ENCODE assay signal across 7 cellular contexts in genomic region chr7:139916717-139917395, GRCh38.
DNase-seq lines count a peak whose midpoint lies in the region; ATAC-seq and TF ChIP-seq lines count a peak whose summit lies in the region.

No MANE protein-coding gene starts in this region.

- peaks cover 5% of the 10 kb centered on the region for H3K27me3 Mint-ChIP-seq in neural progenitor cell (ENCODE audit: insufficient read depth, low read depth)

- no peak overlapping the region for H3K4me3 Mint-ChIP-seq in neural progenitor cell

- H3K9ac ChIP-seq in Karpas-422 (ENCODE audit: low read length): peak overlapping the region; percentile 44
- no peak overlapping the region for H3K9ac ChIP-seq in mucosa of rectum (ENCODE audit: low read depth in 1 of 2, low read length in 2 of 2)
- no peak overlapping the region for H3K9ac ChIP-seq in neural progenitor cell

- ATAC-seq in GM18861 (IDR thresholded peaks at IDR 0.05; ENCODE audit: unreplicated experiment) (peak; percentile 55), GM21786 (IDR thresholded peaks at IDR 0.05; ENCODE audit: unreplicated experiment) (peak; percentile 72)

- no peak overlapping the region; the same call in 1 of the 2 replicates for H2AFZ ChIP-seq in Karpas-422 (ENCODE audit: low read length)
- H2AFZ ChIP-seq in neural progenitor cell (replicated peaks): no peak overlapping the region

- H3K27ac ChIP-seq in Karpas-422 (ENCODE audit: low read length) (peak overlapping the region; percentile 91), mucosa of rectum (ENCODE audit: low read depth in 2 of 2, low read length in 2 of 2) (peak overlapping the region; percentile 29 to 57), neural progenitor cell (no peak overlapping the region), caudate nucleus (ENCODE audit: low read depth, low read length) (no peak overlapping the region)

- H3K4me1 Mint-ChIP-seq in neural progenitor cell: no peaks in the 10 kb centered on the region

- peak; percentile 86 for DNase-seq in Karpas-422
- no peak for DNase-seq in erythroblast (lab: John Stamatoyannopoulos, UW)
- DNase-seq in neural progenitor cell (ENCODE audit: low spot score): no peak
- no peak for DNase-seq in caudate nucleus (lab: John Stamatoyannopoulos, UW)

- H3K9me3 Mint-ChIP-seq in neural progenitor cell: no peaks in the 10 kb centered on the region

- no peaks in the 10 kb centered on the region for H3K36me3 Mint-ChIP-seq in neural progenitor cell

- H3K79me2 ChIP-seq in Karpas-422 (ENCODE audit: low read length) (no peaks in the 10 kb centered on the region), neural progenitor cell (ENCODE audit: low read depth) (no peaks in the 10 kb centered on the region)

- no peak for TF ChIP-seq POLR2A in erythroblast (IDR thresholded peaks at IDR 0.05; ENCODE audit: low read length)

- H3K9me3 ChIP-seq in Karpas-422 (ENCODE audit: low read length): no peaks in the 10 kb centered on the region
- H3K9me3 ChIP-seq in mucosa of rectum (ENCODE audit: control insufficient read depth in 2 of 2, low read length in 2 of 2): no peaks in the 10 kb centered on the region
- no peaks in the 10 kb centered on the region for H3K9me3 ChIP-seq in neural progenitor cell (ENCODE audit: low read depth)

- no peak overlapping the region for H3K27ac Mint-ChIP-seq in neural progenitor cell

- H3K4me2 ChIP-seq in Karpas-422 (ENCODE audit: low read depth, low read length, poor library complexity, severe bottlenecking) (peak overlapping the region; percentile 86), neural progenitor cell (no peak overlapping the region)

- peaks cover 55% of the 10 kb centered on the region for H3K4me1 ChIP-seq in Karpas-422 (ENCODE audit: low read length)
- H3K4me1 ChIP-seq in mucosa of rectum (ENCODE audit: control insufficient read depth in 2 of 2, insufficient read depth in 2 of 2, low read length in 2 of 2): peaks cover 0 to 5% of the 10 kb centered on the region in 2 donors
- no peaks in the 10 kb centered on the region for H3K4me1 ChIP-seq in neural progenitor cell

- no peak for TF ChIP-seq CTCF in neural progenitor cell (IDR thresholded peaks at IDR 0.05)

- H3K36me3 ChIP-seq in Karpas-422 (ENCODE audit: insufficient read depth, low read length) (no peaks in the 10 kb centered on the region), mucosa of rectum (ENCODE audit: control insufficient read depth in 2 of 2, insufficient read depth in 2 of 2, low read length in 2 of 2) (no peaks in the 10 kb centered on the region), neural progenitor cell (no peaks in the 10 kb centered on the region)

- H4K20me1 ChIP-seq in Karpas-422 (ENCODE audit: insufficient read depth, low read depth, low read length): no peaks in the 10 kb centered on the region
- no peaks in the 10 kb centered on the region for H4K20me1 ChIP-seq in neural progenitor cell (ENCODE audit: low read depth)

- H3K9me2 ChIP-seq in Karpas-422 (replicated peaks; ENCODE audit: insufficient read depth, low read length): no peaks in the 10 kb centered on the region

- H3K27me3 ChIP-seq in Karpas-422 (ENCODE audit: low read length) (no peaks in the 10 kb centered on the region), mucosa of rectum (ENCODE audit: control insufficient read depth in 2 of 2, insufficient read depth in 2 of 2, low read length in 2 of 2) (no peaks in the 10 kb centered on the region), neural progenitor cell (no peaks in the 10 kb centered on the region)

- no peaks in the 10 kb centered on the region for H3F3A ChIP-seq in neural progenitor cell (ENCODE audit: low read depth)

- H3K4me3 ChIP-seq in Karpas-422 (ENCODE audit: low read length) (peak overlapping the region; percentile 64), mucosa of rectum (ENCODE audit: low read length in 2 of 2) (peak overlapping the region in 1 of 2 donors; percentile 34), neural progenitor cell (no peak overlapping the region)

Comparison
In these comparisons a context has a peak if more than half of its experiments do, and no peak if none do; other contexts are left out.
1. H3K27ac ChIP-seq: peak in Karpas-422 (single experiment) and mucosa of rectum (2 of 2); none in neural progenitor cell (single experiment) and caudate nucleus (single experiment).